1 cellular context compared by ENCODE assay signal in genomic region chr16:8958344-8958808, GRCh38.
TF ChIP-seq lines count a peak whose summit lies in the region.

No MANE protein-coding gene starts in this region.

TF ChIP-seq in HepG2, 621 proteins besides CTCF, POLR2A, EP300 and RAD21 (continued from another document and continues in another):
- TF ChIP-seq ZNF710 (CRISPR knock-in tag; IDR thresholded peaks at IDR 0.05; ENCODE audit: borderline replicate concordance) (no peak), ZNF142 (CRISPR knock-in tag; IDR thresholded peaks at IDR 0.05) (no peak), GATA4 (IDR thresholded peaks at IDR 0.05; ENCODE audit: borderline replicate concordance, low read depth) (no peak), ETV5 (CRISPR knock-in tag; IDR thresholded peaks at IDR 0.05; ENCODE audit: borderline replicate concordance) (no peak), PAX8 (CRISPR knock-in tag; IDR thresholded peaks at IDR 0.05; ENCODE audit: borderline replicate concordance) (peak; percentile 46; the same call in 1 of the 2 replicates), ZNF460 (CRISPR knock-in tag; IDR thresholded peaks at IDR 0.05; ENCODE audit: borderline replicate concordance) (no peak), MNT (IDR thresholded peaks at IDR 0.05) (no peak), SAP130 (CRISPR knock-in tag; IDR thresholded peaks at IDR 0.05; ENCODE audit: low read depth) (no peak), HOXA3 (CRISPR knock-in tag; IDR thresholded peaks at IDR 0.05) (peak; percentile 33; the same call in 1 of the 2 replicates), ZNF557 (CRISPR knock-in tag; IDR thresholded peaks at IDR 0.05) (no peak), HDAC1 (CRISPR knock-in tag; IDR thresholded peaks at IDR 0.05) (no peak), NONO (IDR thresholded peaks at IDR 0.05) (no peak), NONO (CRISPR knock-in tag; conservative IDR thresholded peaks at IDR 0.05) (no peak), TEF (CRISPR knock-in tag; IDR thresholded peaks at IDR 0.05) (no peak), ESRRA (CRISPR knock-in tag; IDR thresholded peaks at IDR 0.05; ENCODE audit: low read depth) (no peak), CBX1 (IDR thresholded peaks at IDR 0.05; ENCODE audit: low read depth) (no peak), FOXO4 (CRISPR knock-in tag; conservative IDR thresholded peaks at IDR 0.05) (no peak), SMAD3 (CRISPR knock-in tag; IDR thresholded peaks at IDR 0.05) (no peak), ZNF574 (CRISPR knock-in tag; IDR thresholded peaks at IDR 0.05) (no peak; the same call in 1 of the 2 replicates), SRSF1 (optimal IDR thresholded peaks at IDR 0.05; ENCODE audit: low read depth, low read length) (no peak), ZNF772 (CRISPR knock-in tag; IDR thresholded peaks at IDR 0.05) (0 out of 2 replicates have a peak, but pooled peaks have one; percentile 43), ZNF850 (CRISPR knock-in tag; conservative IDR thresholded peaks at IDR 0.05) (no peak), ZNF597 (CRISPR knock-in tag; IDR thresholded peaks at IDR 0.05) (no peak), DR1 (CRISPR knock-in tag; IDR thresholded peaks at IDR 0.05) (no peak), U2AF1 (optimal IDR thresholded peaks at IDR 0.05; ENCODE audit: low read depth, low read length) (no peak), PRMT3 (CRISPR knock-in tag; IDR thresholded peaks at IDR 0.05; ENCODE audit: borderline replicate concordance, low read depth) (no peak), SMAD9 (CRISPR knock-in tag; IDR thresholded peaks at IDR 0.05) (no peak), MEIS1 (CRISPR knock-in tag; IDR thresholded peaks at IDR 0.05; ENCODE audit: borderline replicate concordance) (no peak), ZNF660 (CRISPR knock-in tag; IDR thresholded peaks at IDR 0.05; ENCODE audit: borderline replicate concordance, low read depth) (no peak)
- TF ChIP-seq, protein P1, sequence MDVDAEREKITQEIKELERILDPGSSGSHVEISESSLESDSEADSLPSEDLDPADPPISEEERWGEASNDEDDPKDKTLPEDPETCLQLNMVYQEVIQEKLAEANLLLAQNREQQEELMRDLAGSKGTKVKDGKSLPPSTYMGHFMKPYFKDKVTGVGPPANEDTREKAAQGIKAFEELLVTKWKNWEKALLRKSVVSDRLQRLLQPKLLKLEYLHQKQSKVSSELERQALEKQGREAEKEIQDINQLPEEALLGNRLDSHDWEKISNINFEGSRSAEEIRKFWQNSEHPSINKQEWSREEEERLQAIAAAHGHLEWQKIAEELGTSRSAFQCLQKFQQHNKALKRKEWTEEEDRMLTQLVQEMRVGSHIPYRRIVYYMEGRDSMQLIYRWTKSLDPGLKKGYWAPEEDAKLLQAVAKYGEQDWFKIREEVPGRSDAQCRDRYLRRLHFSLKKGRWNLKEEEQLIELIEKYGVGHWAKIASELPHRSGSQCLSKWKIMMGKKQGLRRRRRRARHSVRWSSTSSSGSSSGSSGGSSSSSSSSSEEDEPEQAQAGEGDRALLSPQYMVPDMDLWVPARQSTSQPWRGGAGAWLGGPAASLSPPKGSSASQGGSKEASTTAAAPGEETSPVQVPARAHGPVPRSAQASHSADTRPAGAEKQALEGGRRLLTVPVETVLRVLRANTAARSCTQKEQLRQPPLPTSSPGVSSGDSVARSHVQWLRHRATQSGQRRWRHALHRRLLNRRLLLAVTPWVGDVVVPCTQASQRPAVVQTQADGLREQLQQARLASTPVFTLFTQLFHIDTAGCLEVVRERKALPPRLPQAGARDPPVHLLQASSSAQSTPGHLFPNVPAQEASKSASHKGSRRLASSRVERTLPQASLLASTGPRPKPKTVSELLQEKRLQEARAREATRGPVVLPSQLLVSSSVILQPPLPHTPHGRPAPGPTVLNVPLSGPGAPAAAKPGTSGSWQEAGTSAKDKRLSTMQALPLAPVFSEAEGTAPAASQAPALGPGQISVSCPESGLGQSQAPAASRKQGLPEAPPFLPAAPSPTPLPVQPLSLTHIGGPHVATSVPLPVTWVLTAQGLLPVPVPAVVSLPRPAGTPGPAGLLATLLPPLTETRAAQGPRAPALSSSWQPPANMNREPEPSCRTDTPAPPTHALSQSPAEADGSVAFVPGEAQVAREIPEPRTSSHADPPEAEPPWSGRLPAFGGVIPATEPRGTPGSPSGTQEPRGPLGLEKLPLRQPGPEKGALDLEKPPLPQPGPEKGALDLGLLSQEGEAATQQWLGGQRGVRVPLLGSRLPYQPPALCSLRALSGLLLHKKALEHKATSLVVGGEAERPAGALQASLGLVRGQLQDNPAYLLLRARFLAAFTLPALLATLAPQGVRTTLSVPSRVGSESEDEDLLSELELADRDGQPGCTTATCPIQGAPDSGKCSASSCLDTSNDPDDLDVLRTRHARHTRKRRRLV (CRISPR knock-in tag; IDR thresholded peaks at IDR 0.05) = no peak
- TF ChIP-seq, protein P2, sequence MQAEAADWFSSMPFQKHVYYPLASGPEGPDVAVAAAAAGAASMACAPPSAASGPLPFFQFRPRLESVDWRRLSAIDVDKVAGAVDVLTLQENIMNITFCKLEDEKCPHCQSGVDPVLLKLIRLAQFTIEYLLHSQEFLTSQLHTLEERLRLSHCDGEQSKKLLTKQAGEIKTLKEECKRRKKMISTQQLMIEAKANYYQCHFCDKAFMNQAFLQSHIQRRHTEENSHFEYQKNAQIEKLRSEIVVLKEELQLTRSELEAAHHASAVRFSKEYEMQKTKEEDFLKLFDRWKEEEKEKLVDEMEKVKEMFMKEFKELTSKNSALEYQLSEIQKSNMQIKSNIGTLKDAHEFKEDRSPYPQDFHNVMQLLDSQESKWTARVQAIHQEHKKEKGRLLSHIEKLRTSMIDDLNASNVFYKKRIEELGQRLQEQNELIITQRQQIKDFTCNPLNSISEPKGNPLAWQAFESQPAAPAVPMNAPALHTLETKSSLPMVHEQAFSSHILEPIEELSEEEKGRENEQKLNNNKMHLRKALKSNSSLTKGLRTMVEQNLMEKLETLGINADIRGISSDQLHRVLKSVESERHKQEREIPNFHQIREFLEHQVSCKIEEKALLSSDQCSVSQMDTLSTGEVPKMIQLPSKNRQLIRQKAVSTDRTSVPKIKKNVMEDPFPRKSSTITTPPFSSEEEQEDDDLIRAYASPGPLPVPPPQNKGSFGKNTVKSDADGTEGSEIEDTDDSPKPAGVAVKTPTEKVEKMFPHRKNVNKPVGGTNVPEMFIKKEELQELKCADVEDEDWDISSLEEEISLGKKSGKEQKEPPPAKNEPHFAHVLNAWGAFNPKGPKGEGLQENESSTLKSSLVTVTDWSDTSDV (CRISPR knock-in tag; IDR thresholded peaks at IDR 0.05) = no peak
